ENCODE assay signal across 28 cellular contexts in the genomic region with DNA sequence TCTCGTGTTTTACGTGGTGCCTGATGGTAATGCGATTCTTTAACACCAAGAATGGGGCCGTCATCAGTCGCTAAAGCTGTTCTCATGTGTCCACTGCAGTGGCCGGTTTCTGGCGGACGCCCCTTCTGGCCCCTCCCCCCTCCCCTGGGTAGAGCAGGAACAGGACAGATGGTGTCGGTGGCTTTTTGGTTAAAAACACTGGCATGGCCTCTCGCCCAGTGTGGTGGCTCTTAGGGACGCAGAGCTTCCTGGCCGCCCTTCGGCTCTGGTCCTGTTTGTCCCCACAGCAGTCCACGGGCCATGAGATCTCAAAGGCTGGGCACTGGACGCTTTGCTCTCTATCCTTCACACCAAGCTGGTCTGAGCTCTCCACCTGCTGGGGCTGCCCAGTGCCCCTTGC.
"Had no signal": no experiment of that assay in that cellular context is flagged by ENCODE, and none has a peak within 500 bp of the region (broad histone marks: within the 10 kb centered on the region; RNA-seq: fewer than 3 reads in every experiment).

No MANE protein-coding gene starts in this region.

- H3K36me3 Mint-ChIP-seq: activated naive CD8-positive, alpha-beta T cell had no signal

- H3K4me1 ChIP-seq: ascending aorta, breast epithelium had no signal

- DNase-seq: activated CD4-positive, alpha-beta T cell treated with anti-CD3 and anti-CD28 coated beads for 1 hour; activated CD4-positive, alpha-beta T cell treated with anti-CD3 and anti-CD28 coated beads for 48 hours; activated CD4-positive, alpha-beta T cell treated with anti-CD3 and anti-CD28 coated beads, Interleukin-2, amount 50 U/mL, for 4 hours; activated CD4-positive, CD25-positive, alpha-beta regulatory T cell; activated CD8-positive, alpha-beta T cell treated with anti-CD3 and anti-CD28 coated beads for 36 hours; activated effector memory CD4-positive, alpha-beta T cell treated with anti-CD3 and anti-CD28 coated beads, Interleukin-2, amount 50 U/mL, for 16 hours; activated naive CD4-positive, alpha-beta T cell treated with anti-CD3 and anti-CD28 coated beads for 36 hours; activated naive CD8-positive, alpha-beta T cell treated with anti-CD3 and anti-CD28 coated beads, Interleukin-2, amount 50 U/mL, for 24 hours; activated T-cell treated with anti-CD3 and anti-CD28 coated beads, Interleukin-2, amount 50 U/mL, for 1 hour; activated T-cell treated with anti-CD3 and anti-CD28 coated beads, Interleukin-2, amount 50 U/mL, for 72 hours; amniotic stem cell; Kasumi-1; KG1; MG63; NCI-H1048; NCI-H1436 treated with DMSO at 0.1 percent for 48 hours; NCI-H1694 treated with DMSO at 0.1 percent for 48 hours; NCI-H2029; NCI-H345; NCI-H524 treated with DMSO at 0.1 percent for 48 hours; SIG-M5; T1000; WERI-Rb-1 had no signal

- H3K27ac ChIP-seq: ascending aorta, breast epithelium, WERI-Rb-1 had no signal

- ATAC-seq: activated CD8-positive, alpha-beta T cell treated with anti-CD3 and anti-CD28 coated beads for 36 hours; activated naive CD8-positive, alpha-beta T cell treated with anti-CD3 and anti-CD28 coated beads, Interleukin-2, amount 50 U/mL, for 24 hours; activated T-cell treated with anti-CD3 and anti-CD28 coated beads, Interleukin-2, amount 50 U/mL, for 72 hours; activated T-helper 17 cell treated with anti-CD3 and anti-CD28 coated beads, Interleukin-2, amount 50 U/mL, for 72 hours; Panc1 had no signal

- H3K27ac Mint-ChIP-seq: activated CD8-positive, alpha-beta T cell treated with anti-CD3 and anti-CD28 coated beads for 36 hours; activated naive CD4-positive, alpha-beta T cell treated with anti-CD3 and anti-CD28 coated beads for 36 hours; activated naive CD8-positive, alpha-beta T cell; activated naive CD8-positive, alpha-beta T cell treated with anti-CD3 and anti-CD28 coated beads, Interleukin-2, amount 50 U/mL, for 24 hours; activated T-cell treated with anti-CD3 and anti-CD28 coated beads, Interleukin-2, amount 50 U/mL, for 72 hours; activated T-helper 17 cell treated with anti-CD3 and anti-CD28 coated beads, Interleukin-2, amount 50 U/mL, for 72 hours had no signal

- H3K36me3 ChIP-seq: ascending aorta, breast epithelium, MG63, WERI-Rb-1 had no signal

- H3K9me3 Mint-ChIP-seq: activated CD8-positive, alpha-beta T cell treated with anti-CD3 and anti-CD28 coated beads for 36 hours; activated naive CD4-positive, alpha-beta T cell treated with anti-CD3 and anti-CD28 coated beads for 36 hours; activated naive CD8-positive, alpha-beta T cell treated with anti-CD3 and anti-CD28 coated beads, Interleukin-2, amount 50 U/mL, for 24 hours; activated T-cell treated with anti-CD3 and anti-CD28 coated beads, Interleukin-2, amount 50 U/mL, for 72 hours; activated T-helper 17 cell treated with anti-CD3 and anti-CD28 coated beads, Interleukin-2, amount 50 U/mL, for 72 hours had no signal

- H3K4me3 Mint-ChIP-seq: activated CD8-positive, alpha-beta T cell treated with anti-CD3 and anti-CD28 coated beads for 36 hours; activated naive CD4-positive, alpha-beta T cell treated with anti-CD3 and anti-CD28 coated beads for 36 hours; activated naive CD8-positive, alpha-beta T cell; activated naive CD8-positive, alpha-beta T cell treated with anti-CD3 and anti-CD28 coated beads, Interleukin-2, amount 50 U/mL, for 24 hours; activated T-cell treated with anti-CD3 and anti-CD28 coated beads, Interleukin-2, amount 50 U/mL, for 72 hours; activated T-helper 17 cell treated with anti-CD3 and anti-CD28 coated beads, Interleukin-2, amount 50 U/mL, for 72 hours had no signal

- H3K4me3 ChIP-seq: ascending aorta, breast epithelium, MG63 had no signal

- H3K9me3 ChIP-seq: ascending aorta, breast epithelium, MG63 had no signal

- H3K4me1 Mint-ChIP-seq: activated naive CD8-positive, alpha-beta T cell treated with anti-CD3 and anti-CD28 coated beads, Interleukin-2, amount 50 U/mL, for 24 hours; activated T-helper 17 cell treated with anti-CD3 and anti-CD28 coated beads, Interleukin-2, amount 50 U/mL, for 72 hours had no signal

- H3K27me3 ChIP-seq: ascending aorta, MG63 had no signal
